ENCODE assay signal across 8 cellular contexts in the genomic region with DNA sequence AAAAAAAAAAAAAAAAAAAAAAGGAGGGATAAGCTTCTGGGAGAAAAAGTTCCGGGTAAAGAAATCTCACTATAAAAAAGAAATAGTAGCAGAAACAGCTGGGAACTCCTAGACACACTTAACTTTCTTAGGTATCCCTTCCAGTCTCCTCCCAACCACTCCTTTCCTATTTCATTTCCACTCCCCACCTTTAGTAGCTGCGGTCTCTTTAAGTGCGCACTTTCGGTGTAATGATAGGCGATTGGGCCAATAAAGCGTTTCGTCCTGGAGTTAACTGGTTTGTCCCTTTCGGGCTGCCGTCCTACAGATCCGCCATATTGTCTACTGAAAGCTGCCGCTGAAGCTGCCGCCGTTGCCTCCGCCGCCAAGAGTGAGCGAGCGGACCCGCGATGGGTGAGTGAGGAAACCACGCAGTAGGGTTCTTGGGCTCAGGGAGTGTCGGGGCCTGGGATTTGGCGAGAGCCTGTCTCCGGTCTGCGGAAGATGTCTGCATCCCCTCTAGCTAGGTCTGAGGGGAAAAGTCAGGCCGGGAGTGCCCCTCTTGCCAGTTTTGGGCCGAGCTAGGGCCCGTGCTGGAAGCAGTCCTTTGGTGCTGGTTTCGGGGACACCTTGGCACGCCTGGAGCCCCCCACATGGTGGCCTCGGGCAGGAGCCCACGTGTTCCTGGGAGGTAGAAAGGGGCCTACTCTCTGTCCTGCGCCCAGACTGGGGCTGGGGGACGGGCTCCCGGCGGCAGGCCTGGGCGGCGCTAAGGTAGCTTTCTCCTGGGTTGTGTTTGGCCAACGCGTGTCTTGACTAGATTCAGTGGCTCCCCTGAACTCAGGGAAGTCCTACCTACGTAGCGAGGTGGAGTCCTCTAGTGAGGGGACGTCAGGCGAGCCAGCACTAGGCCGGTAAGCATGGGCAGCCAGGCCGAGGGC. TPM values are rescaled to one million over a fixed set of nuclear protein-coding genes. Genes with fewer than 3 reads are reported as not detected.
DNase-seq lines count a peak whose midpoint lies in the region; ATAC-seq lines count a peak whose summit lies in the region.

A gene (plus strand): TSS at position 315 of the 920 bp plus-strand sequence. CDS start 75 bp downstream, at position 390.

- H3K9me3 Mint-ChIP-seq in central memory CD8-positive, alpha-beta T cell: no peaks in the 10 kb centered on the region

- peak within 1 kb of the TSS; percentile 99 for H3K27ac Mint-ChIP-seq in central memory CD8-positive, alpha-beta T cell (ENCODE audit: low read depth)

- H3K27me3 Mint-ChIP-seq in central memory CD8-positive, alpha-beta T cell: no peaks in the 10 kb centered on the region

- peaks cover 54% of the 10 kb centered on the region for H3K4me1 Mint-ChIP-seq in central memory CD8-positive, alpha-beta T cell

- peak within 1 kb of the TSS; percentile 98 for H3K4me3 Mint-ChIP-seq in central memory CD8-positive, alpha-beta T cell

- ATAC-seq in GM18870 (IDR thresholded peaks at IDR 0.05; ENCODE audit: unreplicated experiment) (peak; percentile 62), HG03342 (IDR thresholded peaks at IDR 0.05; ENCODE audit: unreplicated experiment) (peak; percentile 59)
- ATAC-seq in activated CD4-positive, CD25-positive, alpha-beta regulatory T cell treated with anti-CD3 and anti-CD28 coated beads, Interleukin-2, amount 50 U/mL, for 24 hours: peak; percentile 82 to 85
- ATAC-seq in central memory CD8-positive, alpha-beta T cell (replicated peaks; ENCODE audit: extremely low read depth, poor library complexity, severe bottlenecking): peak; percentile 83

- H3K36me3 Mint-ChIP-seq in central memory CD8-positive, alpha-beta T cell (ENCODE audit: insufficient read depth): peaks cover 23% of the 10 kb centered on the region

- peak; percentile 94 for DNase-seq in ACHN
- DNase-seq in NCI-H460 (ENCODE audit: extremely low read depth, low read depth): peak; percentile 91
- DNase-seq in central memory CD8-positive, alpha-beta T cell (ENCODE audit: low spot score in 2 of 2): peak; percentile 85 to 86
- DNase-seq in islet precursor cell: peak; percentile 93
- peak; percentile 80 for DNase-seq in stimulated activated CD4-positive, alpha-beta T cell treated with anti-CD3 and anti-CD28 coated beads, Interleukin-12 subunit alpha, Interleukin-12 subunit beta, amount 100 ng/mL, for 4 hours

- in situ Hi-C loops in ACHN (cut with HindIII; ENCODE audit: low pct_ligation_motif_present, low pct_unique_long_range_greater_than_20kb, low sequenced_read_pairs): no loop called here

RNA-seq across cellular contexts. Expression of the gene that starts here (rescaled TPM):
- total RNA-seq in NCI-H460 (2014; rRNA removed; shearing (Covaris generic)): 34.3 and 37.3 TPM in 2 replicates
- 19.5 and 21.4 TPM in 2 replicates for polyA plus RNA-seq in NCI-H460 (2014; cell fraction: nucleus; rRNA removed)

Comparison
In these comparisons a context has a peak if more than half of its experiments do, and no peak if none do; other contexts are left out.
1. Peak in every context shown above with its lines: DNase-seq and ATAC-seq.